ENCODE assay signal across 8 cellular contexts in genomic region chr12:119894916-119895315, GRCh38.
"Had no signal": no experiment of that assay in that cellular context is flagged by ENCODE, and none has a peak within 500 bp of the region (broad histone marks: within the 10 kb centered on the region; RNA-seq: fewer than 3 reads in every experiment).

No MANE protein-coding gene starts in this region.

- H3K4me3 Mint-ChIP-seq: HFFc6 had no signal

- H3K4me3 ChIP-seq: GM23248, HAP-1, K562 had no signal

- H3K27ac ChIP-seq: GM23248 had no signal

- H3K36me3 ChIP-seq: HAP-1 had no signal

- ATAC-seq: HCT116, K562 had no signal

- H3K4me1 ChIP-seq: HAP-1 had no signal

- H3K9me3 ChIP-seq: HAP-1 had no signal

- H3K9ac ChIP-seq: GM23248 had no signal

- DNase-seq: GM23248, GOT3, H7, HFFc6, IMR-90 had no signal

- H2AFZ ChIP-seq: GM23248 had no signal

- H3K27ac Mint-ChIP-seq: HFFc6 had no signal
